Comparison of ENCODE assay signal across 9 cellular contexts in genomic region chr12:80702889-80703605, GRCh38. TPM values are rescaled to one million over a fixed set of nuclear protein-coding genes. Genes with fewer than 3 reads are reported as not detected.
A peak's percentile ranks its signal among the peaks of the same experiment; 100 is the strongest.
DNase-seq lines count a peak whose midpoint lies in the region; ATAC-seq lines count a peak whose summit lies in the region.
"Had no signal": no experiment of that assay in that cellular context is flagged by ENCODE, and none has a peak within 500 bp of the region (broad histone marks: within the 10 kb centered on the region; RNA-seq: fewer than 3 reads in every experiment).

No MANE protein-coding gene starts in this region.

- no peak overlapping the region for H3K4me3 Mint-ChIP-seq in CD4-positive, alpha-beta memory T cell

- peaks cover 3% of the 10 kb centered on the region in 2 donors for H3K27me3 Mint-ChIP-seq in CD4-positive, alpha-beta memory T cell

- no peaks in the 10 kb centered on the region for H3K4me1 ChIP-seq in CD4-positive, alpha-beta memory T cell (ENCODE audit: insufficient read depth, low read length)

- intact Hi-C loops in left ventricle myocardium superior (cut with micrococcal nuclease): no loop called here
- intact Hi-C loops in CD4-positive, alpha-beta memory T cell (cut with micrococcal nuclease): no loop called here

- H3K27ac Mint-ChIP-seq in CD4-positive, alpha-beta memory T cell: no peak overlapping the region

- H3K9me3 Mint-ChIP-seq in CD4-positive, alpha-beta memory T cell: peaks cover 0 to 9% (median 1%) of the 10 kb centered on the region in 8 donors

- H3K4me3 ChIP-seq in CD4-positive, alpha-beta memory T cell (ENCODE audit: low read length in 2 of 2): no peak overlapping the region
- H3K4me3 ChIP-seq: SJSA1 had no signal

- H3K36me3 Mint-ChIP-seq in CD4-positive, alpha-beta memory T cell: no peaks in the 10 kb centered on the region

- H3K36me3 ChIP-seq in CD4-positive, alpha-beta memory T cell (ENCODE audit: insufficient read depth, low read length): no peaks in the 10 kb centered on the region
- H3K36me3 ChIP-seq: SJSA1 had no signal

- H3K27me3 ChIP-seq in CD4-positive, alpha-beta memory T cell (ENCODE audit: insufficient read depth, low read length): no peaks in the 10 kb centered on the region
- H3K27me3 ChIP-seq: SJSA1 had no signal

- CTCF ChIA-PET in CD4-positive, alpha-beta memory T cell (lab: Charles Lee; ENCODE audit: partially characterized antibody): no interaction called here

- no peaks in the 10 kb centered on the region for H3K9me3 ChIP-seq in CD4-positive, alpha-beta memory T cell (ENCODE audit: control insufficient read depth in 1 of 2, low read length in 2 of 2)
- H3K9me3 ChIP-seq: SJSA1 had no signal

- POLR2A ChIA-PET in CD4-positive, alpha-beta memory T cell (lab: Charles Lee; ENCODE audit: partially characterized antibody): no interaction called here

- peak; percentile 86 for ATAC-seq in GM18858 (IDR thresholded peaks at IDR 0.05; ENCODE audit: unreplicated experiment)
- ATAC-seq in HG02840 (IDR thresholded peaks at IDR 0.05; ENCODE audit: low FRiP score, unreplicated experiment): peak; percentile 82
- peak; percentile 93 for ATAC-seq in left ventricle myocardium superior

- H3K4me1 Mint-ChIP-seq in CD4-positive, alpha-beta memory T cell: no peaks in the 10 kb centered on the region

- in situ Hi-C loops in G401 (cut with HindIII; ENCODE audit: low sequenced_read_pairs): no loop called here

- H3K27ac ChIP-seq in CD4-positive, alpha-beta memory T cell (ENCODE audit: low read depth, low read length): no peak overlapping the region
- H3K27ac ChIP-seq: SJSA1 had no signal

- DNase-seq in NCI-H226 (peak; percentile 70), left ventricle myocardium superior (no peak), NCI-H2196 (lab: John Stamatoyannopoulos, UW; ENCODE audit: unreplicated experiment) (no peak), G401 (ENCODE audit: low spot score) (no peak), ureter (ENCODE audit: low spot score) (no peak)
- DNase-seq in CD4-positive, alpha-beta memory T cell: no peak

RNA-seq across cellular contexts. Expression of gene MYF6, which starts 4.4 kb away (rescaled TPM):
- not detected for total RNA-seq in left ventricle myocardium superior
- not detected in 2 replicates for total RNA-seq in G401 (2014; rRNA removed; shearing (Covaris generic))
- total RNA-seq in ureter: not detected
- total RNA-seq in CD4-positive, alpha-beta memory T cell: not detected
- not detected for polyA plus RNA-seq in CD4-positive, alpha-beta memory T cell
- total RNA-seq: SJSA1 had no signal

RNA-seq across cellular contexts. Expression of gene MYF5, which starts 13.7 kb away (rescaled TPM):
- total RNA-seq in left ventricle myocardium superior (not detected), ureter (not detected)
- total RNA-seq in G401 (2014; rRNA removed; shearing (Covaris generic)): not detected in 2 replicates
- not detected for total RNA-seq in CD4-positive, alpha-beta memory T cell
- not detected for polyA plus RNA-seq in CD4-positive, alpha-beta memory T cell
- total RNA-seq: SJSA1 had no signal
